In genomic region chr1:153881764-153882163, GRCh38 we compare ENCODE assay signal across 8 cellular contexts. TPM values are rescaled to one million over a fixed set of nuclear protein-coding genes. Genes with fewer than 3 reads are reported as not detected.
A peak's percentile ranks its signal among the peaks of the same experiment; 100 is the strongest.
DNase-seq lines count a peak whose midpoint lies in the region; ATAC-seq and TF ChIP-seq lines count a peak whose summit lies in the region.

No MANE protein-coding gene starts in this region.

- POLR2A ChIA-PET in AG04450 (lab: Yijun Ruan, JAX), result interaction anchor here (0.9 to 1.3 kb wide), 2 partner anchors 42 to 65 kb away, joined by 3 to 4 read pairs; partner anchors contain the start of gene DENND4B

- CTCF ChIA-PET in AG04450 (lab: Charles Lee), result interaction anchor here (0.6 to 1.8 kb wide), 4 partner anchors 59 to 204 kb away, joined by 3 to 4 read pairs (median 3); no protein-coding TSS in a partner anchor
- CTCF ChIA-PET in activated naive CD4-positive, alpha-beta T cell treated with anti-CD3 and anti-CD28 coated beads for 36 hours (lab: Charles Lee), result interaction anchor here (0.8 to 1.2 kb wide), 3 partner anchors 10 to 51 kb away, joined by 3 read pairs; no protein-coding TSS in a partner anchor

- peaks cover 2% of the 10 kb centered on the region for H3K36me3 Mint-ChIP-seq in activated naive CD4-positive, alpha-beta T cell treated with anti-CD3 and anti-CD28 coated beads for 36 hours (ENCODE audit: low read depth)
- H3K36me3 Mint-ChIP-seq in effector memory CD8-positive, alpha-beta T cell (ENCODE audit: insufficient read depth), result peaks cover 28% of the 10 kb centered on the region

- no peak overlapping the region for H3K4me3 Mint-ChIP-seq in activated naive CD4-positive, alpha-beta T cell treated with anti-CD3 and anti-CD28 coated beads for 36 hours
- no peak overlapping the region for H3K4me3 Mint-ChIP-seq in effector memory CD8-positive, alpha-beta T cell

- H3K9me3 Mint-ChIP-seq in activated naive CD4-positive, alpha-beta T cell treated with anti-CD3 and anti-CD28 coated beads for 36 hours, result no peaks in the 10 kb centered on the region
- H3K9me3 Mint-ChIP-seq in effector memory CD8-positive, alpha-beta T cell, result no peaks in the 10 kb centered on the region

- peak overlapping the region; percentile 80 for H3K9ac ChIP-seq in SK-N-MC (ENCODE audit: insufficient read length)

- ATAC-seq in GM21723 (IDR thresholded peaks at IDR 0.05; ENCODE audit: unreplicated experiment) (no peak), HG02610 (IDR thresholded peaks at IDR 0.05; ENCODE audit: unreplicated experiment) (no peak)
- no peak for ATAC-seq in effector memory CD8-positive, alpha-beta T cell (replicated peaks)

- H3K4me3 ChIP-seq in AG04450 (ENCODE audit: low read depth, low read length) (peak overlapping the region; percentile 50), SK-N-MC (peak overlapping the region; percentile 78)

- H3K27me3 ChIP-seq in AG04450 (ENCODE audit: control insufficient read depth, insufficient read depth, low read length), result no peaks in the 10 kb centered on the region

- H3K9me3 ChIP-seq in AG04450 (ENCODE audit: control insufficient read depth, insufficient read depth, low read length) (no peaks in the 10 kb centered on the region), SK-N-MC (ENCODE audit: low read depth, low read length) (no peaks in the 10 kb centered on the region)

- H3K36me3 ChIP-seq in SK-N-MC (ENCODE audit: insufficient read depth, low read length), result no peaks in the 10 kb centered on the region

- DNase-seq in AG04450 (ENCODE audit: low read depth, low spot score), result no peak
- peak; percentile 94 for DNase-seq in NCI-H1105 (lab: John Stamatoyannopoulos, UW)
- peak; percentile 6 for DNase-seq in SK-N-MC (ENCODE audit: low read depth, low spot score)
- peak; percentile 7 for DNase-seq in kidney glomerular epithelial cell (lab: John Stamatoyannopoulos, UW)
- no peak for DNase-seq in activated naive CD4-positive, alpha-beta T cell treated with anti-CD3 and anti-CD28 coated beads for 36 hours
- no peak for DNase-seq in effector memory CD8-positive, alpha-beta T cell

- H3K27me3 Mint-ChIP-seq in activated naive CD4-positive, alpha-beta T cell treated with anti-CD3 and anti-CD28 coated beads for 36 hours (ENCODE audit: low read depth), result no peaks in the 10 kb centered on the region
- no peaks in the 10 kb centered on the region for H3K27me3 Mint-ChIP-seq in effector memory CD8-positive, alpha-beta T cell

- peaks cover 23% of the 10 kb centered on the region for H3K4me1 Mint-ChIP-seq in activated naive CD4-positive, alpha-beta T cell treated with anti-CD3 and anti-CD28 coated beads for 36 hours (ENCODE audit: low read depth)
- peaks cover 8 to 16% of the 10 kb centered on the region in 2 donors for H3K4me1 Mint-ChIP-seq in effector memory CD8-positive, alpha-beta T cell (ENCODE audit: low read depth in 2 of 2)

- no peak overlapping the region for H3K27ac Mint-ChIP-seq in activated naive CD4-positive, alpha-beta T cell treated with anti-CD3 and anti-CD28 coated beads for 36 hours
- no peak overlapping the region for H3K27ac Mint-ChIP-seq in effector memory CD8-positive, alpha-beta T cell

- intact Hi-C loops in activated naive CD4-positive, alpha-beta T cell treated with anti-CD3 and anti-CD28 coated beads for 36 hours (cut with micrococcal nuclease), result no loop called here

- peak overlapping the region; percentile 84 for H3K27ac ChIP-seq in AG04450 (ENCODE audit: low read depth, low read length)
- H3K27ac ChIP-seq in SK-N-MC, result peak overlapping the region; percentile 96

- TF ChIP-seq CTCF in AG04450 (IDR thresholded peaks at IDR 0.05; ENCODE audit: low read depth, low read length), result no peak

RNA-seq across cellular contexts. Expression of gene GATAD2B, which starts 41.0 kb away (rescaled TPM):
- polyA plus RNA-seq in AG04450 (2011; rRNA removed), result 4.8 and 6.8 TPM in 2 replicates
- polyA minus RNA-seq in AG04450 (2011; rRNA and poly(A)+ RNA removed), result 22.1 and 23.0 TPM in 2 replicates
- 10 to 100 TPM; 69.0 to 70.2 TPM for total RNA-seq in activated naive CD4-positive, alpha-beta T cell treated with anti-CD3 and anti-CD28 coated beads for 36 hours

Comparison
In these comparisons a context has a peak if more than half of its experiments do, and no peak if none do; other contexts are left out.
1. DNase-seq: peak in NCI-H1105 (single experiment), SK-N-MC (single experiment) and kidney glomerular epithelial cell (single experiment); none in AG04450 (single experiment), activated naive CD4-positive, alpha-beta T cell treated with anti-CD3 and anti-CD28 coated beads for 36 hours (single experiment) and effector memory CD8-positive, alpha-beta T cell (0 of 3).